Comparison of ENCODE assay signal across 26 cellular contexts in genomic region chr4:119116925-119117900, GRCh38. TPM values are rescaled to one million over a fixed set of nuclear protein-coding genes. Genes with fewer than 3 reads are reported as not detected.
DNase-seq lines count a peak whose midpoint lies in the region; ATAC-seq, FAIRE-seq and TF ChIP-seq lines count a peak whose summit lies in the region.
"Had no signal": no experiment of that assay in that cellular context is flagged by ENCODE, and none has a peak within 500 bp of the region (broad histone marks: within the 10 kb centered on the region; RNA-seq: fewer than 3 reads in every experiment).

No MANE protein-coding gene starts in this region.

- ATAC-seq in HG03159 (IDR thresholded peaks at IDR 0.05; ENCODE audit: unreplicated experiment), result no peak
- ATAC-seq: activated CD4-positive, CD25-positive, alpha-beta regulatory T cell treated with anti-CD3 and anti-CD28 coated beads, Interleukin-2, amount 50 U/mL, for 24 hours; activated CD8-positive, alpha-beta memory T cell treated with anti-CD3 and anti-CD28 coated beads, Interleukin-2, amount 10 ng/mL, durations not matched to agents 7 days and 5 days; GM12878; left lung; stimulated activated memory B cell treated with anti-CD40 and anti-IgM and Interleukin-4, amounts not matched to agents 10 μg/mL and 1 μg/mL and 100 μg/mL, for 72 hours had no signal

- H3K27me3 Mint-ChIP-seq in MCF 10A (ENCODE audit: insufficient read depth, unreplicated experiment), result no peaks in the 10 kb centered on the region
- H3K27me3 Mint-ChIP-seq: progenitor cell of endocrine pancreas had no signal

- H3K4me3 ChIP-seq in breast epithelium (no peak overlapping the region), small intestine (ENCODE audit: low read depth in 1 of 2, low read length in 2 of 2) (no peak overlapping the region)
- H3K4me3 ChIP-seq: adrenal gland, GM12878, left lung, tibial artery had no signal

- WGBS in small intestine, 3 donors, result 69 to 77% (median 76%) methylated on average over 3 of the region's 3 CpGs

- no peaks in the 10 kb centered on the region for H3K9me3 ChIP-seq in breast epithelium
- no peaks in the 10 kb centered on the region for H3K9me3 ChIP-seq in small intestine (ENCODE audit: control insufficient read depth, low read depth)
- H3K9me3 ChIP-seq: adrenal gland, left lung, tibial artery had no signal

- FAIRE-seq in endometrium (lab: Jason Lieb, UNC) (peak; percentile 90), small intestine (lab: Jason Lieb, UNC) (peak; percentile 36)
- FAIRE-seq: GM12878 had no signal

- no peak for TF ChIP-seq POLR2A in breast epithelium (IDR thresholded peaks at IDR 0.05)

- intact Hi-C loops in breast epithelium (cut with DNase I; ENCODE audit: low total_unique reads), result no loop called here
- intact Hi-C loops in MCF 10A (cut with micrococcal nuclease), result no loop called here

- POLR2A ChIA-PET in MCF 10A (lab: Yijun Ruan, JAX), result interaction anchor here (0.7 to 1.0 kb wide), 2 partner anchors 95 to 546 kb away, joined by 3 to 5 read pairs; partner anchors contain the start of gene USP53

- H3K27ac Mint-ChIP-seq in MCF 10A (ENCODE audit: low read depth, unreplicated experiment), result no peak overlapping the region
- H3K27ac Mint-ChIP-seq: activated CD8-positive, alpha-beta memory T cell treated with anti-CD3 and anti-CD28 coated beads, Interleukin-2, amount 10 ng/mL, durations not matched to agents 7 days and 5 days; CD14-positive monocyte; progenitor cell of endocrine pancreas; stimulated activated memory B cell treated with anti-CD40 and anti-IgM and Interleukin-4, amounts not matched to agents 10 μg/mL and 1 μg/mL and 100 μg/mL, for 72 hours had no signal

- H3K36me3 Mint-ChIP-seq in MCF 10A (ENCODE audit: insufficient read depth, unreplicated experiment), result no peaks in the 10 kb centered on the region
- H3K36me3 Mint-ChIP-seq: activated CD8-positive, alpha-beta memory T cell treated with anti-CD3 and anti-CD28 coated beads, Interleukin-2, amount 10 ng/mL, durations not matched to agents 7 days and 5 days; CD14-positive monocyte; stimulated activated memory B cell treated with anti-CD40 and anti-IgM and Interleukin-4, amounts not matched to agents 10 μg/mL and 1 μg/mL and 100 μg/mL, for 72 hours had no signal

- DNase-seq in breast epithelium (ENCODE audit: low spot score in 2 of 2) (no peak), MCF 10A (ENCODE audit: unreplicated experiment) (no peak), lung microvascular endothelial cell (ENCODE audit: low read depth in 2 of 2) (peak; percentile 12 to 62), small intestine (no peak), DMS114 treated with DMSO at 0.1 percent for 48 hours (lab: John Stamatoyannopoulos, UW; ENCODE audit: unreplicated experiment) (no peak)
- DNase-seq in NK-92 treated with Interleukin-12 subunit alpha and Interleukin-12 subunit beta, amount 100 ng/mL, for 24 hours (lab: John Stamatoyannopoulos, UW), result no peak
- DNase-seq: 8988T; activated CD8-positive, alpha-beta memory T cell treated with anti-CD3 and anti-CD28 coated beads, Interleukin-2, amount 10 ng/mL, durations not matched to agents 7 days and 5 days; DMS 273 treated with DMSO at 0.1 percent for 48 hours; effector memory CD4-positive, alpha-beta T cell; foreskin melanocyte; GDM1; left lung; MM.1S; NCI-H146; NCI-H774; tibial artery had no signal

- no peaks in the 10 kb centered on the region for H3K36me3 ChIP-seq in breast epithelium
- no peaks in the 10 kb centered on the region for H3K36me3 ChIP-seq in small intestine (ENCODE audit: control insufficient read depth in 2 of 2, insufficient read depth in 2 of 2, low read length in 2 of 2)
- H3K36me3 ChIP-seq: adrenal gland, left lung, tibial artery had no signal

- no peak for TF ChIP-seq CTCF in breast epithelium (IDR thresholded peaks at IDR 0.05)
- TF ChIP-seq CTCF in MCF 10A (IDR thresholded peaks at IDR 0.05; ENCODE audit: unreplicated experiment), result no peak

- CTCF ChIA-PET in MCF 10A (lab: Yijun Ruan, JAX), result interaction anchor here (0.5 to 0.6 kb wide), 2 partner anchors 9 to 14 kb away, joined by 3 read pairs; no protein-coding TSS in a partner anchor

- peaks cover 10% of the 10 kb centered on the region for H3K4me1 Mint-ChIP-seq in MCF 10A (ENCODE audit: insufficient read depth, unreplicated experiment)
- H3K4me1 Mint-ChIP-seq: central memory CD8-positive, alpha-beta T cell; stimulated activated memory B cell treated with anti-CD40 and anti-IgM and Interleukin-4, amounts not matched to agents 10 μg/mL and 1 μg/mL and 100 μg/mL, for 72 hours had no signal

- BruUV-seq in MCF 10A (replicated peaks; lab: Mats Ljungman, UMichigan), result no TSS peak

- H3K27me3 ChIP-seq in breast epithelium, result no peaks in the 10 kb centered on the region
- H3K27me3 ChIP-seq in small intestine (ENCODE audit: control insufficient read depth in 2 of 2, insufficient read depth in 2 of 2, low read length in 2 of 2), result no peaks in the 10 kb centered on the region
- H3K27me3 ChIP-seq: adrenal gland, left lung, tibial artery had no signal

- no peak overlapping the region for H3K4me3 Mint-ChIP-seq in MCF 10A (ENCODE audit: unreplicated experiment)
- H3K4me3 Mint-ChIP-seq: activated CD8-positive, alpha-beta memory T cell treated with anti-CD3 and anti-CD28 coated beads, Interleukin-2, amount 10 ng/mL, durations not matched to agents 7 days and 5 days; CD14-positive monocyte; central memory CD8-positive, alpha-beta T cell; stimulated activated memory B cell treated with anti-CD40 and anti-IgM and Interleukin-4, amounts not matched to agents 10 μg/mL and 1 μg/mL and 100 μg/mL, for 72 hours had no signal

- H3K9me3 Mint-ChIP-seq in MCF 10A (ENCODE audit: unreplicated experiment), result peaks cover 14% of the 10 kb centered on the region
- H3K9me3 Mint-ChIP-seq: central memory CD8-positive, alpha-beta T cell; stimulated activated memory B cell treated with anti-CD40 and anti-IgM and Interleukin-4, amounts not matched to agents 10 μg/mL and 1 μg/mL and 100 μg/mL, for 72 hours had no signal

- no peaks in the 10 kb centered on the region for H3K4me1 ChIP-seq in breast epithelium
- no peaks in the 10 kb centered on the region for H3K4me1 ChIP-seq in small intestine (ENCODE audit: control insufficient read depth in 2 of 2, insufficient read depth in 1 of 2, low read depth in 1 of 2, low read length in 1 of 2)

- H3K27ac ChIP-seq in breast epithelium (peak overlapping the region; percentile 45 to 46), small intestine (ENCODE audit: low read depth in 1 of 2, low read length in 1 of 2) (no peak overlapping the region)
- H3K27ac ChIP-seq: adrenal gland, left lung, tibial artery had no signal

RNA-seq across cellular contexts. Expression of gene MYOZ2, which starts 18.4 kb away (rescaled TPM):
- total RNA-seq in breast epithelium, result under 1 TPM; 0.15 to 0.48 (median 0.33) TPM
- not detected in 2 replicates for total RNA-seq in MCF 10A (2022)
- under 0.01 TPM in 1 of 2 replicates, not detected in the other for total RNA-seq in lung microvascular endothelial cell
- polyA plus RNA-seq in small intestine, result 1 to 10 TPM in 1 of 3 donors, under 1 TPM in 2; 0.04 to 8.4 (median 0.67) TPM
- total RNA-seq: activated CD8-positive, alpha-beta memory T cell treated with anti-CD3 and anti-CD28 coated beads, Interleukin-2, amount 10 ng/mL, durations not matched to agents 7 days and 5 days; GM12878 had no signal
- polyA plus RNA-seq: CD14-positive monocyte, GM12878 had no signal

Comparison
In these comparisons a context has a peak if more than half of its experiments do, and no peak if none do; other contexts are left out.
1. DNase-seq: peak in lung microvascular endothelial cell (2 of 2); none in breast epithelium (0 of 2), MCF 10A (single experiment), small intestine (single experiment), NK-92 treated with Interleukin-12 subunit alpha and Interleukin-12 subunit beta, amount 100 ng/mL, for 24 hours (single experiment) and DMS114 treated with DMSO at 0.1 percent for 48 hours (single experiment).
2. H3K27ac ChIP-seq: peak in breast epithelium (2 of 2); none in small intestine (0 of 2).